12 cellular contexts compared by ENCODE assay signal in the genomic region with DNA sequence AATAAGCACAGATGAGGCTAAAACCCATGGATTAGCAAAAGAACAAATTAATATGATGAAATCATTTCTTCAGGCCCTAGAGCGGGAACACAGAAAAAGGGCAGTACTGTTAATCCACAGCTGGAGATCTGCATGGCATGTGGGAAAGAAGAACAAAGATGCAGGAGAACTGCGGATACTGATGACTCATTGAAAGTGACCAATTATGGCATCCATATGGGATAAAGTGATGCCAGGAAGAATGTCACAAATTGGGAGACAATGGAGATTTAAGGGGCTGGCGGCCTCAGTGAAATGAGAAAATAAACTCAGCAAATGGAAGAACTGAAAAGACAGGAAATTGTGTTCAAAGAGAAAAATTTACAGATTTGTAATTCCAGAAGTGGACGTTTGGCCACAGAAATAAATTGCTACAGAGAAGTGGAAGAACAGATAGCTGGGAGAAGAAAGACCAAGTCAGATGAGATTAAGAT. TPM values are rescaled to one million over a fixed set of nuclear protein-coding genes. Genes with fewer than 3 reads are reported as not detected.
DNase-seq lines count a peak whose midpoint lies in the region; ATAC-seq and TF ChIP-seq lines count a peak whose summit lies in the region.
"Had no signal": no experiment of that assay in that cellular context is flagged by ENCODE, and none has a peak within 500 bp of the region (broad histone marks: within the 10 kb centered on the region; RNA-seq: fewer than 3 reads in every experiment).

No MANE protein-coding gene starts in this region.

- peak; percentile 54 for ATAC-seq in GM23338
- ATAC-seq: stimulated activated naive CD8-positive, alpha-beta T cell treated with anti-CD3 and anti-CD28 coated beads, Interleukin-15, amount 100 ng/mL, for 72 hours had no signal

- H3K36me3 ChIP-seq in GM23338 (ENCODE audit: insufficient read depth) = no peaks in the 10 kb centered on the region
- H3K36me3 ChIP-seq in SK-N-SH (replicated peaks in 1 of 2; ENCODE audit: control insufficient read depth in 1 of 2, insufficient read depth in 2 of 2, low read length in 1 of 2) = no peaks in the 10 kb centered on the region
- H3K36me3 ChIP-seq: esophagus squamous epithelium had no signal

- H3K27ac Mint-ChIP-seq in GM23338 = peak overlapping the region; percentile 51
- H3K27ac Mint-ChIP-seq: activated CD4-positive, alpha-beta T cell treated with anti-CD3 and anti-CD28 coated beads, Interleukin-2, amount 10 ng/mL, durations not matched to agents 7 days and 5 days; stimulated activated naive CD8-positive, alpha-beta T cell treated with anti-CD3 and anti-CD28 coated beads, Interleukin-15, amount 100 ng/mL, for 72 hours had no signal

- H3K9me2 ChIP-seq in GM23338 (ENCODE audit: insufficient read depth) (no peaks in the 10 kb centered on the region), SK-N-SH (no peaks in the 10 kb centered on the region)

- POLR2A ChIA-PET in SK-N-SH (lab: Yijun Ruan, JAX) = interaction anchor here (1.1 kb wide), 1 partner anchor 39 kb away, joined by 3 read pairs; a partner anchor contains a TSS

- peak in 1 of 2 experiments; percentile 18; a peak in 1 of 4 replicates for TF ChIP-seq EP300 in SK-N-SH (IDR thresholded peaks at IDR 0.05; ENCODE audit: borderline replicate concordance in 1 of 2, low read depth in 1 of 2, low read length in 1 of 2)

- no peaks in the 10 kb centered on the region for H3K27me3 Mint-ChIP-seq in GM23338 (ENCODE audit: insufficient read depth, low read depth, poor library complexity)
- H3K27me3 Mint-ChIP-seq: activated CD4-positive, alpha-beta T cell treated with anti-CD3 and anti-CD28 coated beads, Interleukin-2, amount 10 ng/mL, durations not matched to agents 7 days and 5 days; stimulated activated naive CD8-positive, alpha-beta T cell treated with anti-CD3 and anti-CD28 coated beads, Interleukin-15, amount 100 ng/mL, for 72 hours had no signal

- DNase-seq in GM23338 (ENCODE audit: low spot score) = peak; percentile 47
- DNase-seq in SK-N-SH = peak; percentile 38
- DNase-seq in fibroblast of peridontal ligament (ENCODE audit: extremely low read depth) = peak; percentile 65
- peak; percentile 32 for DNase-seq in smooth muscle cell of the brain vasculature (ENCODE audit: low read depth, low spot score)
- no peak for DNase-seq in NCI-H2171 (lab: John Stamatoyannopoulos, UW)
- DNase-seq in DMS153 treated with DMSO at 0.1 percent for 48 hours (lab: John Stamatoyannopoulos, UW; ENCODE audit: unreplicated experiment) = no peak
- no peak for DNase-seq in Kasumi-1 (lab: John Stamatoyannopoulos, UW)
- DNase-seq: activated CD4-positive, alpha-beta T cell treated with anti-CD3 and anti-CD28 coated beads, Interleukin-2, amount 10 ng/mL, durations not matched to agents 7 days and 5 days; esophagus squamous epithelium; mammary epithelial cell; NCI-H2081; stimulated activated naive CD8-positive, alpha-beta T cell treated with anti-CD3 and anti-CD28 coated beads, Interleukin-15, amount 100 ng/mL, for 72 hours had no signal

- H3K4me3 ChIP-seq in GM23338 (no peak overlapping the region), SK-N-SH (ENCODE audit: low read depth in 2 of 2, low read length in 1 of 2) (no peak overlapping the region; a peak in 1 of 4 replicates)
- H3K4me3 ChIP-seq: esophagus squamous epithelium had no signal

- H3K9ac ChIP-seq in SK-N-SH = no peak overlapping the region

- no peaks in the 10 kb centered on the region for H3K9me3 ChIP-seq in SK-N-SH
- H3K9me3 ChIP-seq: esophagus squamous epithelium had no signal

- H3F3A ChIP-seq in GM23338 (replicated peaks; ENCODE audit: low read depth) = no peaks in the 10 kb centered on the region
- peaks cover 11% of the 10 kb centered on the region for H3F3A ChIP-seq in SK-N-SH (replicated peaks; ENCODE audit: insufficient read depth)

- no peaks in the 10 kb centered on the region for H3K27me3 ChIP-seq in GM23338 (ENCODE audit: insufficient read depth)
- no peaks in the 10 kb centered on the region for H3K27me3 ChIP-seq in SK-N-SH (ENCODE audit: insufficient read depth)
- H3K27me3 ChIP-seq: esophagus squamous epithelium had no signal

- H3K4me1 Mint-ChIP-seq in GM23338 = peaks cover 15% of the 10 kb centered on the region

- H3K4me2 ChIP-seq in GM23338 (no peak overlapping the region), SK-N-SH (peak overlapping the region; percentile 36; the same call in 1 of the 2 replicates)

- no peak overlapping the region for H3K4me3 Mint-ChIP-seq in GM23338
- H3K4me3 Mint-ChIP-seq: activated CD4-positive, alpha-beta T cell treated with anti-CD3 and anti-CD28 coated beads, Interleukin-2, amount 10 ng/mL, durations not matched to agents 7 days and 5 days; stimulated activated naive CD8-positive, alpha-beta T cell treated with anti-CD3 and anti-CD28 coated beads, Interleukin-15, amount 100 ng/mL, for 72 hours had no signal

- H2AFZ ChIP-seq in GM23338 = no peak overlapping the region
- no peak overlapping the region for H2AFZ ChIP-seq in SK-N-SH (ENCODE audit: low read depth)

- H3K36me3 Mint-ChIP-seq in GM23338 (ENCODE audit: low read depth) = no peaks in the 10 kb centered on the region

- CTCF ChIA-PET in SK-N-SH (lab: Yijun Ruan, JAX) = interaction anchor here (0.9 to 1.3 kb wide), 3 partner anchors 13 to 86 kb away, joined by 3 read pairs; no protein-coding TSS in a partner anchor

- TF ChIP-seq CTCF in GM23338 (conservative IDR thresholded peaks at IDR 0.05; ENCODE audit: low read depth in 2 of 2) (no peak), SK-N-SH (IDR thresholded peaks at IDR 0.05) (no peak)

- H3K27ac ChIP-seq in GM23338 (ENCODE audit: low read depth) = peak overlapping the region; percentile 13; the same call in 1 of the 2 replicates
- H3K27ac ChIP-seq in SK-N-SH (ENCODE audit: low read depth in 2 of 2, low read length in 1 of 2) = peak overlapping the region; percentile 19 to 77; a peak in 3 of 4 replicates

- H3K79me2 ChIP-seq in GM23338 (replicated peaks; ENCODE audit: insufficient read depth) (peaks cover 93% of the 10 kb centered on the region), SK-N-SH (ENCODE audit: insufficient read depth) (peaks cover 20% of the 10 kb centered on the region)

- peaks cover 8% of the 10 kb centered on the region; the same call in 1 of the 2 replicates for H3K4me1 ChIP-seq in GM23338 (ENCODE audit: insufficient read depth)
- peaks cover 9 to 33% of the 10 kb centered on the region in 2 experiments; a peak in 3 of 4 replicates for H3K4me1 ChIP-seq in SK-N-SH (ENCODE audit: control insufficient read depth in 1 of 2, insufficient read depth in 2 of 2, low read depth in 1 of 2, low read length in 1 of 2)

- 12% methylated on average over 4 of the region's 4 CpGs for WGBS in SK-N-SH (ENCODE audit: low lambda C conversion rate)

- peaks cover 17% of the 10 kb centered on the region; the same call in 1 of the 2 replicates for H4K20me1 ChIP-seq in GM23338 (replicated peaks; ENCODE audit: insufficient read depth)
- peaks cover 4% of the 10 kb centered on the region; the same call in 1 of the 2 replicates for H4K20me1 ChIP-seq in SK-N-SH (ENCODE audit: insufficient read depth)

- TF ChIP-seq RAD21 in SK-N-SH (IDR thresholded peaks at IDR 0.05; ENCODE audit: low read length) = no peak

- no peaks in the 10 kb centered on the region for H3K9me3 Mint-ChIP-seq in GM23338
- H3K9me3 Mint-ChIP-seq: activated CD4-positive, alpha-beta T cell treated with anti-CD3 and anti-CD28 coated beads, Interleukin-2, amount 10 ng/mL, durations not matched to agents 7 days and 5 days; stimulated activated naive CD8-positive, alpha-beta T cell treated with anti-CD3 and anti-CD28 coated beads, Interleukin-15, amount 100 ng/mL, for 72 hours had no signal

TF ChIP-seq in GM23338, 12 proteins besides CTCF, POLR2A, EP300 and RAD21 (continues in another document):
- TF ChIP-seq POLR2AphosphoS5 (IDR thresholded peaks at IDR 0.05; ENCODE audit: low read depth) = no peak

TF ChIP-seq in SK-N-SH, 30 proteins besides CTCF, POLR2A, EP300 and RAD21 (continues in another document):
- TF ChIP-seq NFIC (IDR thresholded peaks at IDR 0.05; ENCODE audit: borderline replicate concordance) (0 out of 2 replicates have a peak, but pooled peaks have one; percentile 5), RXRA (IDR thresholded peaks at IDR 0.05; ENCODE audit: borderline replicate concordance, low read depth) (no peak), TCF12 (IDR thresholded peaks at IDR 0.05) (peak; percentile 84), TEAD4 (IDR thresholded peaks at IDR 0.05; ENCODE audit: borderline replicate concordance, insufficient read depth) (0 out of 2 replicates have a peak, but pooled peaks have one; percentile 15), FOSL2 (IDR thresholded peaks at IDR 0.05; ENCODE audit: borderline replicate concordance, low read depth) (peak; percentile 77; the same call in 1 of the 2 replicates), MXI1 (IDR thresholded peaks at IDR 0.05; ENCODE audit: low read depth, low read length) (no peak)
- TF ChIP-seq, protein P1, sequence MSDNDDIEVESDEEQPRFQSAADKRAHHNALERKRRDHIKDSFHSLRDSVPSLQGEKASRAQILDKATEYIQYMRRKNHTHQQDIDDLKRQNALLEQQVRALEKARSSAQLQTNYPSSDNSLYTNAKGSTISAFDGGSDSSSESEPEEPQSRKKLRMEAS (IDR thresholded peaks at IDR 0.05; ENCODE audit: low read depth) = peak; percentile 64; the same call in 1 of the 2 replicates
- TF ChIP-seq, protein P2, sequence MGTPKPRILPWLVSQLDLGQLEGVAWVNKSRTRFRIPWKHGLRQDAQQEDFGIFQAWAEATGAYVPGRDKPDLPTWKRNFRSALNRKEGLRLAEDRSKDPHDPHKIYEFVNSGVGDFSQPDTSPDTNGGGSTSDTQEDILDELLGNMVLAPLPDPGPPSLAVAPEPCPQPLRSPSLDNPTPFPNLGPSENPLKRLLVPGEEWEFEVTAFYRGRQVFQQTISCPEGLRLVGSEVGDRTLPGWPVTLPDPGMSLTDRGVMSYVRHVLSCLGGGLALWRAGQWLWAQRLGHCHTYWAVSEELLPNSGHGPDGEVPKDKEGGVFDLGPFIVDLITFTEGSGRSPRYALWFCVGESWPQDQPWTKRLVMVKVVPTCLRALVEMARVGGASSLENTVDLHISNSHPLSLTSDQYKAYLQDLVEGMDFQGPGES (IDR thresholded peaks at IDR 0.05; ENCODE audit: low read depth, low read length) = no peak
- TF ChIP-seq, protein P3, sequence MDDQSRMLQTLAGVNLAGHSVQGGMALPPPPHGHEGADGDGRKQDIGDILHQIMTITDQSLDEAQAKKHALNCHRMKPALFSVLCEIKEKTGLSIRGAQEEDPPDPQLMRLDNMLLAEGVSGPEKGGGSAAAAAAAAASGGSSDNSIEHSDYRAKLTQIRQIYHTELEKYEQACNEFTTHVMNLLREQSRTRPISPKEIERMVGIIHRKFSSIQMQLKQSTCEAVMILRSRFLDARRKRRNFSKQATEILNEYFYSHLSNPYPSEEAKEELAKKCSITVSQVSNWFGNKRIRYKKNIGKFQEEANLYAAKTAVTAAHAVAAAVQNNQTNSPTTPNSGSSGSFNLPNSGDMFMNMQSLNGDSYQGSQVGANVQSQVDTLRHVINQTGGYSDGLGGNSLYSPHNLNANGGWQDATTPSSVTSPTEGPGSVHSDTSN (IDR thresholded peaks at IDR 0.05) = peak; percentile 66

RNA-seq across cellular contexts. Expression of a gene that starts 39.4 kb away (rescaled TPM):
- total RNA-seq in GM23338 (2014; rRNA removed; shearing (Covaris generic)) = 27.8 and 33.9 TPM in 2 replicates
- polyA plus RNA-seq in GM23338 (2016; fragmentation: Nextera tagmentation; extraction: Ambion mirVana) = 6.1 and 7.3 TPM in 2 replicates
- 4.5 and 5.1 TPM in 2 replicates for polyA plus RNA-seq in SK-N-SH (2012; rRNA removed)
- 4.5 and 4.9 TPM in 2 replicates for polyA plus RNA-seq in SK-N-SH (2012; cell fraction: cytosol; rRNA removed)
- 14.0 and 15.9 TPM in 2 replicates for polyA plus RNA-seq in SK-N-SH (2012; cell fraction: nucleus; rRNA removed)

Comparison
In these comparisons a context has a peak if more than half of its experiments do, and no peak if none do; other contexts are left out.
1. DNase-seq: peak in GM23338 (single experiment), SK-N-SH (single experiment), fibroblast of peridontal ligament (single experiment) and smooth muscle cell of the brain vasculature (single experiment); none in NCI-H2171 (single experiment), DMS153 treated with DMSO at 0.1 percent for 48 hours (single experiment) and Kasumi-1 (0 of 2).